ENCODE assay signal across 15 cellular contexts in the genomic region with DNA sequence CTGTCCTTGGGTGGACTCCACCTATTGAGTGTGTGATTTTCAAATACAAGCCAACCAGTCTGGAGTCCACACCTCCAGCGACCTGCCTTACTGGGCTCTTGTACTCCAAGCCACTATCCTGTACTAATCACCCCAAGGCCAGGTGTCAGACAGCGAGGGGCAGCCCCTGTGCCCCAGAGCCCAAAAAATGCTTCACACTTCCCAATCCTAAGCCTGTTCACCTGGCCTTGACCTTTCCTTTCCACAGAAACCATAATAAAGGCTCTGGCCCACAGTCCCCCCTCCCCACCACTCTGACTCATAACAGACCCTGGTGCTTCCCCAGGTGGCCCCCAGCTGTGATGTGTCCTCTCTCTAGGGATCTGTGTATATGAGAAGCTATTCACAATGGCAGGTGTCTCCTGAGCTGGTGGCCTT. TPM values are rescaled to one million over a fixed set of nuclear protein-coding genes. Genes with fewer than 3 reads are reported as not detected.
A peak's percentile ranks its signal among the peaks of the same experiment; 100 is the strongest.
DNase-seq lines count a peak whose midpoint lies in the region; ATAC-seq and TF ChIP-seq lines count a peak whose summit lies in the region.
"Had no signal": no experiment of that assay in that cellular context is flagged by ENCODE, and none has a peak within 500 bp of the region (broad histone marks: within the 10 kb centered on the region; RNA-seq: fewer than 3 reads in every experiment).

No MANE protein-coding gene starts in this region.

- ATAC-seq in GM21515 (IDR thresholded peaks at IDR 0.05; ENCODE audit: unreplicated experiment): peak; percentile 47
- peak; percentile 61 for ATAC-seq in HG03432 (IDR thresholded peaks at IDR 0.05; ENCODE audit: unreplicated experiment)
- ATAC-seq: esophagus mucosa, sciatic nerve had no signal

- intact Hi-C loops in posterior vena cava (cut with DNase I): no loop called here
- intact Hi-C loops in A673 (cut with micrococcal nuclease; ENCODE audit: unreplicated experiment): no loop called here

- no peak overlapping the region for H3K4me3 ChIP-seq in A673 (ENCODE audit: low read depth, low read length, poor library complexity, severe bottlenecking)

- no peaks in the 10 kb centered on the region for H3K36me3 ChIP-seq in A673 (ENCODE audit: insufficient read depth, low read length, poor library complexity, severe bottlenecking)

- peaks cover 40% of the 10 kb centered on the region for H3K27me3 ChIP-seq in A673 (replicated peaks; ENCODE audit: insufficient read depth, low read depth, low read length, poor library complexity)

- DNase-seq in NCI-H82 (lab: John Stamatoyannopoulos, UW) (peak; percentile 31), NCI-H82 treated with DMSO at 0.1 percent for 48 hours (lab: John Stamatoyannopoulos, UW; ENCODE audit: unreplicated experiment) (no peak), posterior vena cava (ENCODE audit: low spot score) (peak; percentile 53), substantia nigra (lab: John Stamatoyannopoulos, UW) (no peak), 8988T (no peak), A673 (ENCODE audit: low spot score) (no peak)
- DNase-seq: Karpas-422, NCI-H226 had no signal

- no peak overlapping the region for H3K27ac ChIP-seq in substantia nigra (ENCODE audit: low read depth, low read length, poor library complexity, severe bottlenecking)
- H3K27ac ChIP-seq in A673 (ENCODE audit: low read depth, low read length, poor library complexity, severe bottlenecking): no peak overlapping the region
- H3K27ac ChIP-seq: 22Rv1 had no signal

- H3K4me1 ChIP-seq in A673 (ENCODE audit: insufficient read depth, low read length, poor library complexity, severe bottlenecking): no peaks in the 10 kb centered on the region

- BruUV-seq in A673 (replicated peaks; lab: Mats Ljungman, UMichigan): no TSS peak

- H3K9me3 ChIP-seq in A673 (ENCODE audit: low read depth, low read length, poor library complexity, severe bottlenecking): no peaks in the 10 kb centered on the region

- CTCF ChIA-PET in A673 (lab: Charles Lee): no interaction called here

- no peak for TF ChIP-seq CTCF in A673 (conservative IDR thresholded peaks at IDR 0.05; ENCODE audit: low read depth, low read length)

- POLR2A ChIA-PET in A673 (lab: Charles Lee; ENCODE audit: low non-redundant PET): no interaction called here

RNA-seq across cellular contexts. Expression of a gene that starts 3.9 kb away (rescaled TPM):
- total RNA-seq in posterior vena cava (10 to 100 TPM; 13.4 to 23.0 TPM), A673 (2021) (not detected in 2 replicates)
- total RNA-seq: activated T-helper 2 cell treated with anti-CD3 and anti-CD28 coated beads, Interferon-gamma antibody, Interleukin-2, Interleukin-4, amounts not matched to agents 10 μg/mL and 5 μg/mL and 100 μg/mL, durations not matched to agents 14 hours and 24 hours and 36 hours had no signal

RNA-seq across cellular contexts. Expression of a gene that starts 11.5 kb away (rescaled TPM):
- total RNA-seq in posterior vena cava: 1 to 10 TPM; 2.2 to 6.6 TPM
- not detected in 2 replicates for total RNA-seq in A673 (2021)
- total RNA-seq: activated T-helper 2 cell treated with anti-CD3 and anti-CD28 coated beads, Interferon-gamma antibody, Interleukin-2, Interleukin-4, amounts not matched to agents 10 μg/mL and 5 μg/mL and 100 μg/mL, durations not matched to agents 14 hours and 24 hours and 36 hours; esophagus mucosa had no signal

RNA-seq across cellular contexts. Expression of a gene that starts 19.6 kb away (rescaled TPM):
- under 1 TPM in 1 of 2 donors, not detected in 1; 0.38 TPM for total RNA-seq in posterior vena cava
- not detected in 2 replicates for total RNA-seq in A673 (2021)
- total RNA-seq: activated T-helper 2 cell treated with anti-CD3 and anti-CD28 coated beads, Interferon-gamma antibody, Interleukin-2, Interleukin-4, amounts not matched to agents 10 μg/mL and 5 μg/mL and 100 μg/mL, durations not matched to agents 14 hours and 24 hours and 36 hours; cardiac septum; esophagus mucosa; sciatic nerve had no signal

RNA-seq across cellular contexts. Expression of a gene that starts 41.5 kb away (rescaled TPM):
- total RNA-seq in posterior vena cava: under 1 TPM; 0.23 to 0.71 TPM
- total RNA-seq in A673 (2021): not detected in 2 replicates
- total RNA-seq: cardiac septum had no signal

Comparison
In these comparisons a context has a peak if more than half of its experiments do, and no peak if none do; other contexts are left out.
1. DNase-seq: peak in NCI-H82 (single experiment) and posterior vena cava (single experiment); none in NCI-H82 treated with DMSO at 0.1 percent for 48 hours (single experiment), substantia nigra (0 of 49), 8988T (single experiment) and A673 (single experiment).
2. RNA of a gene that starts 3.9 kb away (total RNA-seq): 13.4 to 23.0 TPM in posterior vena cava; not detected in A673; every median in the first group is over 10 times any median in the second.